Comparison of ENCODE assay signal across 1 cellular context in the genomic region with DNA sequence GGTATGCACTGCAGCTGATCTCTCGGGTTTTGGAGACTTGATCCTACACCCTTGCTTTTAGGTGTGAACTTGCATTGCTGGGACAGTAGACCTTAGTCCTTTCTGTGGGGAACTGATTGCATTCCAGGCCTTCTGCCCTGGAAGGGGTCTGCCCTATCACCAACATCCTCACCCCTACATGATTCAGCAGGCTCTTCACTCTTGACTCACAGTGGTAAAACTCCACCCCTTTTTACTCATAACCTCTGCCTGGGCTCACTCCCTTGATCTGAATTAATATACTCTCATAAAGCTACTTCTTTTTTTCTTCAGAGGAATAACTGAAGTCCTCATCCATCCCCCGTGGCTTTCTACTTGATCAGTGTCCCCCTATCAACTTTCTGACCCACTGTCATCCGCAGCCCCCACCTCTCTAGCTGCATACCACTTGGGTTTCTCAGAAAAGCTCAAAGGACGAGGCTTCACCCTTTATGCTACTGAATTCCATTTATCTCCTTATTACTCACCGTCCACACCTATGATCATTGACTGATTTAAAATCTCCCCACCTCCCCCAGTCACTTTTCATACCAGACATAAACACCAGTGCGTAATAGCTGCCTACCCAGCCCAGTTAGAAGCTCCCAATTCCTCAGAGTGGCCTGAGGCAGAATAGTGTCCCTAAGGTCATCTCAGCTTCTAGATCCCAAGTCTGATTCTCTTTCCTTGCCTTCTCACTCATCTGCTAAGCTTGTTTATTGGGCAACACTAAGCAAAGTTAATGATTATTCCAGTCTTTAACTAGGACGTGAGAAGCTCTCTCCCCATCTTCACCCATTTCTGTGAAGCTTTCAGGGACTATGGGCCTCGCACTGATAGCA.
TF ChIP-seq lines count a peak whose summit lies in the region.

No MANE protein-coding gene starts in this region.

TF ChIP-seq in IMR-90, 13 proteins besides CTCF, POLR2A, EP300 and RAD21:
- peak; percentile 75; the same call in 1 of the 2 replicates for TF ChIP-seq NFE2L2 (IDR thresholded peaks at IDR 0.05; ENCODE audit: low read depth, low read length)
- 0 out of 2 replicates have a peak, but pooled peaks have one; percentile 27 for TF ChIP-seq CEBPB (IDR thresholded peaks at IDR 0.05; ENCODE audit: low read depth, low read length)
- no peak for TF ChIP-seq RCOR1 (IDR thresholded peaks at IDR 0.05; ENCODE audit: insufficient replicate concordance, low read length)
- TF ChIP-seq, protein P1, sequence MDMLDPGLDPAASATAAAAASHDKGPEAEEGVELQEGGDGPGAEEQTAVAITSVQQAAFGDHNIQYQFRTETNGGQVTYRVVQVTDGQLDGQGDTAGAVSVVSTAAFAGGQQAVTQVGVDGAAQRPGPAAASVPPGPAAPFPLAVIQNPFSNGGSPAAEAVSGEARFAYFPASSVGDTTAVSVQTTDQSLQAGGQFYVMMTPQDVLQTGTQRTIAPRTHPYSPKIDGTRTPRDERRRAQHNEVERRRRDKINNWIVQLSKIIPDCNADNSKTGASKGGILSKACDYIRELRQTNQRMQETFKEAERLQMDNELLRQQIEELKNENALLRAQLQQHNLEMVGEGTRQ (IDR thresholded peaks at IDR 0.05; ENCODE audit: low read depth, low read length): no peak
- peak; percentile 22; the same call in 1 of the 2 replicates for TF ChIP-seq BHLHE40 (IDR thresholded peaks at IDR 0.05; ENCODE audit: low read depth, low read length)
- TF ChIP-seq MAFK (IDR thresholded peaks at IDR 0.05; ENCODE audit: low read depth, low read length): no peak
- no peak for TF ChIP-seq MXI1 (IDR thresholded peaks at IDR 0.05; ENCODE audit: borderline replicate concordance, low read depth, low read length)
- peak; percentile 53; the same call in 1 of the 2 replicates for TF ChIP-seq FOS (IDR thresholded peaks at IDR 0.05; ENCODE audit: low read depth, low read length)
- no peak for TF ChIP-seq RFX5 (IDR thresholded peaks at IDR 0.05; ENCODE audit: low read depth, low read length)
